In the genomic region with DNA sequence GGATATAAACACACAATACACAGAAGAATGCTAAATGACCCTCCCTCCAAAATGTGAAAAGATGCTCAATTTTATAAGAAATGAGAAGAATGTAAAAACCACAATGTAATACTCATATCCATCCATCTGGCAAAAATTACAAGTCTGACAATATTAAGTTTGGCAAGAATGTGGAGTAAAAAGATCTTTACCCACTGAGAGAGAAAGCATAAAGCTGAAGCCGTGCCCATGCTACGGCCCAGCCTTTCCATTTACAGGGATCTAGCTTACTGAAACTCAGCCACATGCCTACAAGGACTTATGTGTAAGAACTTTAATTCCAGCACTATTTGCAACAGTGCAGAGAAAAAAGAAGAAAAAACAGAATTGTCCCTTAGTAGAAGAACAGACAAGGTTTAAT, we compare ENCODE assay signal across 24 cellular contexts. TPM values are rescaled to one million over a fixed set of nuclear protein-coding genes. Genes with fewer than 3 reads are reported as not detected.
A peak's percentile ranks its signal among the peaks of the same experiment; 100 is the strongest.
DNase-seq lines count a peak whose midpoint lies in the region; TF ChIP-seq lines count a peak whose summit lies in the region.
"Had no signal": no experiment of that assay in that cellular context is flagged by ENCODE, and none has a peak within 500 bp of the region (broad histone marks: within the 10 kb centered on the region; RNA-seq: fewer than 3 reads in every experiment).

No MANE protein-coding gene starts in this region.

- no peak overlapping the region for H2AK5ac ChIP-seq in mesenchymal stem cell (ENCODE audit: low read length, severe bottlenecking)

- no peak overlapping the region for H3K18ac ChIP-seq in mesenchymal stem cell (ENCODE audit: low read depth in 1 of 2, low read length in 2 of 2)

- H2BK12ac ChIP-seq in mesenchymal stem cell (ENCODE audit: low read length in 2 of 2), result no peak overlapping the region

- BruUV-seq in PC-9 (replicated peaks; lab: Mats Ljungman, UMichigan), result no TSS peak
- no TSS peak for BruUV-seq in mammary epithelial cell (replicated peaks; lab: Mats Ljungman, UMichigan)

- H3K9me2 ChIP-seq in PC-9 (ENCODE audit: insufficient read depth), result no peaks in the 10 kb centered on the region

- no peak overlapping the region for H3K23ac ChIP-seq in mesenchymal stem cell (ENCODE audit: low read length in 2 of 2)

- no peaks in the 10 kb centered on the region; the same call in 1 of the 2 replicates for H3K36me3 ChIP-seq in BJ (ENCODE audit: control insufficient read depth, insufficient read depth, low read length)
- H3K36me3 ChIP-seq in PC-9 (ENCODE audit: low read depth), result peaks cover 78% of the 10 kb centered on the region
- H3K36me3 ChIP-seq in mesenchymal stem cell (ENCODE audit: control insufficient read depth in 1 of 2, insufficient read depth in 2 of 2, low read depth in 1 of 2, low read length in 2 of 2), result peaks cover 6 to 99% of the 10 kb centered on the region in 2 experiments
- H3K36me3 ChIP-seq in mammary epithelial cell (ENCODE audit: insufficient read depth, low read length), result peaks cover 30% of the 10 kb centered on the region
- peaks cover 0 to 36% of the 10 kb centered on the region in 2 donors for H3K36me3 ChIP-seq in vagina

- H2AFZ ChIP-seq in PC-9 (no peak overlapping the region), mesenchymal stem cell (ENCODE audit: low read depth, low read length) (no peak overlapping the region), mammary epithelial cell (ENCODE audit: low read depth, low read length) (no peak overlapping the region)

- peaks cover 6% of the 10 kb centered on the region for H3K79me1 ChIP-seq in mesenchymal stem cell (replicated peaks; ENCODE audit: low read length, poor library complexity, severe bottlenecking)

- H4K20me1 ChIP-seq in PC-9 (ENCODE audit: insufficient read depth), result peaks cover 18% of the 10 kb centered on the region
- H4K20me1 ChIP-seq in mammary epithelial cell (ENCODE audit: insufficient read depth, low read length), result no peaks in the 10 kb centered on the region

- H2BK15ac ChIP-seq in mesenchymal stem cell (ENCODE audit: low read depth, poor library complexity, severe bottlenecking), result no peak overlapping the region

- no peaks in the 10 kb centered on the region for H3K9me3 ChIP-seq in PC-9 (ENCODE audit: insufficient read depth, low read depth)
- H3K9me3 ChIP-seq in mesenchymal stem cell (ENCODE audit: control insufficient read depth, low read length), result no peaks in the 10 kb centered on the region
- no peaks in the 10 kb centered on the region for H3K9me3 ChIP-seq in mammary epithelial cell (replicated peaks; ENCODE audit: insufficient read depth, low read length)
- H3K9me3 ChIP-seq in vagina, result no peaks in the 10 kb centered on the region
- H3K9me3 ChIP-seq: HAP-1, Peyer's patch, SJCRH30 had no signal

- H3K4me1 ChIP-seq in PC-9 (replicated peaks; ENCODE audit: insufficient read depth) (no peaks in the 10 kb centered on the region), mesenchymal stem cell (ENCODE audit: control insufficient read depth, insufficient read depth, low read depth, low read length) (no peaks in the 10 kb centered on the region), mammary epithelial cell (ENCODE audit: insufficient read depth, low read length) (no peaks in the 10 kb centered on the region), vagina (no peaks in the 10 kb centered on the region)
- H3K4me1 ChIP-seq: Peyer's patch, SJCRH30 had no signal

- H4K91ac ChIP-seq in mesenchymal stem cell (ENCODE audit: low read length), result no peak overlapping the region

- H3K14ac ChIP-seq in mesenchymal stem cell (ENCODE audit: low read length in 2 of 2), result no peak overlapping the region

- H3K9ac ChIP-seq in mesenchymal stem cell (ENCODE audit: low read length) (peak overlapping the region; percentile 50), mammary epithelial cell (ENCODE audit: insufficient read depth, low read length) (no peak overlapping the region)

- 0 out of 2 replicates have a peak overlapping the region, but pooled peaks have one; percentile 0 for H3K27ac ChIP-seq in PC-9
- H3K27ac ChIP-seq in mesenchymal stem cell (ENCODE audit: low read length, poor library complexity, severe bottlenecking), result no peak overlapping the region
- H3K27ac ChIP-seq in mammary epithelial cell (ENCODE audit: insufficient read depth, low read depth, low read length), result no peak overlapping the region
- no peak overlapping the region for H3K27ac ChIP-seq in vagina
- H3K27ac ChIP-seq: C4-2B, Peyer's patch, SJCRH30 had no signal

- TF ChIP-seq CTCF in BJ (IDR thresholded peaks at IDR 0.05; ENCODE audit: insufficient read depth, low read depth, low read length) (no peak), PC-9 (conservative IDR thresholded peaks at IDR 0.05) (no peak), mammary epithelial cell (conservative IDR thresholded peaks at IDR 0.05 in 1 of 2, IDR thresholded peaks at IDR 0.05 in 1 of 2; ENCODE audit: extremely low read depth in 1 of 2, insufficient read depth in 1 of 2, low read depth in 1 of 2, low read length in 2 of 2) (no peak), vagina (IDR thresholded peaks at IDR 0.05) (no peak)

- H3K27me3 ChIP-seq in BJ (ENCODE audit: control insufficient read depth, insufficient read depth, low read length), result no peaks in the 10 kb centered on the region
- no peaks in the 10 kb centered on the region for H3K27me3 ChIP-seq in PC-9 (ENCODE audit: insufficient read depth, low read depth)
- H3K27me3 ChIP-seq in mesenchymal stem cell (ENCODE audit: control insufficient read depth in 1 of 2, insufficient read depth in 1 of 2, low read length in 2 of 2), result no peaks in the 10 kb centered on the region
- no peaks in the 10 kb centered on the region for H3K27me3 ChIP-seq in mammary epithelial cell (ENCODE audit: insufficient read depth, low read length)
- H3K27me3 ChIP-seq in vagina, result no peaks in the 10 kb centered on the region
- H3K27me3 ChIP-seq: Peyer's patch, SJCRH30 had no signal

- peaks cover 85% of the 10 kb centered on the region for H3F3A ChIP-seq in PC-9 (ENCODE audit: insufficient read depth, low read depth)

- POLR2A ChIA-PET in BJ (lab: Charles Lee) (no interaction called here), PC-9 (lab: Charles Lee; ENCODE audit: unreplicated experiment) (no interaction called here)

- H3K4ac ChIP-seq in mesenchymal stem cell (ENCODE audit: low read depth in 1 of 2, low read length in 2 of 2), result no peak overlapping the region

- H3K79me2 ChIP-seq in PC-9 (ENCODE audit: low read depth) (peaks cover 6% of the 10 kb centered on the region; the same call in 1 of the 2 replicates), mammary epithelial cell (ENCODE audit: insufficient read depth, low read length) (no peaks in the 10 kb centered on the region)

- 90% methylated on average over 2 of the region's 2 CpGs for WGBS in mesenchymal stem cell
- 100% methylated on average over 2 of the region's 2 CpGs for WGBS in mammary epithelial cell (ENCODE audit: low coverage, missing lambda C conversion rate)

- peak; percentile 9 for DNase-seq in BJ (ENCODE audit: low read depth)
- no peak for DNase-seq in PC-9
- peak; percentile 55 for DNase-seq in dedifferentiated amniotic fluid mesenchymal stem cell (ENCODE audit: extremely low spot score)
- no peak for DNase-seq in mesenchymal stem cell
- DNase-seq in NCI-H1092 treated with DMSO at 0.1 percent for 48 hours (lab: John Stamatoyannopoulos, UW), result no peak
- no peak for DNase-seq in SIG-M5 treated with dmso at 0.1 percent for 504 hours (lab: John Stamatoyannopoulos, UW; ENCODE audit: unreplicated experiment)
- DNase-seq in mammary epithelial cell, result no peak
- no peak for DNase-seq in vagina (ENCODE audit: extremely low spot score in 2 of 2)
- DNase-seq: AML-193; Calu3; CD8-positive, alpha-beta memory T cell; DMS153; EL; Kasumi-1; NCI-H1694 treated with DMSO at 0.1 percent for 48 hours; NCI-H2081 treated with DMSO at 0.1 percent for 48 hours; NCI-H2171 treated with DMSO at 0.1 percent for 48 hours; NCI-H524 treated with DMSO at 0.1 percent for 48 hours; NCI-H82; Peyer's patch; SJCRH30 had no signal

- in situ Hi-C loops in mammary epithelial cell (cut with MboI; ENCODE audit: low sequenced_read_pairs in 2 of 2), result no loop called here

- no peak overlapping the region for H2BK5ac ChIP-seq in mesenchymal stem cell (ENCODE audit: low read depth, low read length, poor library complexity, severe bottlenecking)

- intact Hi-C loops in PC-9 (cut with micrococcal nuclease; ENCODE audit: unreplicated experiment) (loop anchor here (2.0 kb wide), 1 partner anchor 19 kb away; no protein-coding TSS in a partner anchor), mammary epithelial cell (cut with micrococcal nuclease) (no loop called here), vagina (cut with DNase I) (no loop called here)

- CTCF ChIA-PET in BJ (lab: Yijun Ruan, JAX) (interaction anchor here (0.6 to 1.1 kb wide), 3 partner anchors 24 to 169 kb away, joined by 3 to 5 read pairs (median 4); no protein-coding TSS in a partner anchor), PC-9 (lab: Charles Lee) (no interaction called here), mammary epithelial cell (lab: Charles Lee; ENCODE audit: low non-redundant PET) (no interaction called here)

- no peak overlapping the region for H3K4me2 ChIP-seq in PC-9
- no peak overlapping the region for H3K4me2 ChIP-seq in mesenchymal stem cell (ENCODE audit: low read length, poor library complexity, severe bottlenecking)
- H3K4me2 ChIP-seq in mammary epithelial cell (ENCODE audit: insufficient read depth, low read depth, low read length), result no peak overlapping the region

- no peak for TF ChIP-seq POLR2A in vagina (IDR thresholded peaks at IDR 0.05)

- H3K4me3 ChIP-seq in BJ (ENCODE audit: low read depth, low read length), result no peak overlapping the region
- H3K4me3 ChIP-seq in PC-9, result no peak overlapping the region
- no peak overlapping the region for H3K4me3 ChIP-seq in mesenchymal stem cell (ENCODE audit: insufficient read depth in 1 of 2, low read depth in 1 of 2, low read length in 2 of 2)
- no peak overlapping the region for H3K4me3 ChIP-seq in mammary epithelial cell (replicated peaks in 1 of 3; ENCODE audit: insufficient read depth in 1 of 3, low read depth in 2 of 3, low read length in 3 of 3)
- no peak overlapping the region for H3K4me3 ChIP-seq in vagina
- H3K4me3 ChIP-seq: HAP-1, Peyer's patch, SJCRH30 had no signal

- no peak overlapping the region for H4K8ac ChIP-seq in mesenchymal stem cell (ENCODE audit: low read length)

- dilution Hi-C loops in mammary epithelial cell (cut with HindIII; ENCODE audit: low sequenced_read_pairs), result no loop called here

- H2BK120ac ChIP-seq in mesenchymal stem cell (ENCODE audit: low read depth, low read length), result no peak overlapping the region

RNA-seq across cellular contexts. Expression of gene ATP13A3, which starts 42.9 kb away (rescaled TPM):
- polyA plus RNA-seq in BJ (2011; rRNA removed), result 47.1 and 96.3 TPM in 2 replicates
- polyA minus RNA-seq in BJ (2011; rRNA and poly(A)+ RNA removed), result 68.2 and 83.7 TPM in 2 replicates
- total RNA-seq in PC-9 (2021), result 203 and 242 TPM in 2 replicates
- 52.5 TPM for polyA plus RNA-seq in mesenchymal stem cell (2013, experiment 1 of 2)
- 54.3 TPM for polyA plus RNA-seq in mesenchymal stem cell (2013, experiment 2 of 2)
- 100 to 1,000 TPM; 151 to 226 TPM for total RNA-seq in mammary epithelial cell
- polyA plus RNA-seq in mammary epithelial cell, result 65.5 TPM
- polyA minus RNA-seq in mammary epithelial cell, result 76.2 TPM
- total RNA-seq in vagina, result 57.7 TPM

RNA-seq across cellular contexts. Expression of gene GP5, which starts 44.8 kb away (rescaled TPM):
- polyA plus RNA-seq in BJ (2011; rRNA removed) (0.02 TPM in 1 of 2 replicates, not detected in the other), mammary epithelial cell (not detected)
- not detected in 2 replicates for polyA minus RNA-seq in BJ (2011; rRNA and poly(A)+ RNA removed)
- total RNA-seq in PC-9 (2021) (not detected in 2 replicates), mammary epithelial cell (under 1 TPM; 0.17 to 0.42 TPM), vagina (not detected)
- 0.03 TPM for polyA plus RNA-seq in mesenchymal stem cell (2013, experiment 1 of 2)
- polyA plus RNA-seq in mesenchymal stem cell (2013, experiment 2 of 2), result 0.03 TPM
- polyA minus RNA-seq in mammary epithelial cell, result not detected
- total RNA-seq: MCF 10A, Peyer's patch, SJCRH30 had no signal

Comparison
In these comparisons a context has a peak if more than half of its experiments do, and no peak if none do; other contexts are left out.
1. DNase-seq: peak in BJ (single experiment) and dedifferentiated amniotic fluid mesenchymal stem cell (single experiment); none in PC-9 (0 of 2), mesenchymal stem cell (single experiment), NCI-H1092 treated with DMSO at 0.1 percent for 48 hours (single experiment), SIG-M5 treated with dmso at 0.1 percent for 504 hours (single experiment), mammary epithelial cell (single experiment) and vagina (0 of 2).